Comparison of ENCODE assay signal across 1 cellular context in the genomic region with DNA sequence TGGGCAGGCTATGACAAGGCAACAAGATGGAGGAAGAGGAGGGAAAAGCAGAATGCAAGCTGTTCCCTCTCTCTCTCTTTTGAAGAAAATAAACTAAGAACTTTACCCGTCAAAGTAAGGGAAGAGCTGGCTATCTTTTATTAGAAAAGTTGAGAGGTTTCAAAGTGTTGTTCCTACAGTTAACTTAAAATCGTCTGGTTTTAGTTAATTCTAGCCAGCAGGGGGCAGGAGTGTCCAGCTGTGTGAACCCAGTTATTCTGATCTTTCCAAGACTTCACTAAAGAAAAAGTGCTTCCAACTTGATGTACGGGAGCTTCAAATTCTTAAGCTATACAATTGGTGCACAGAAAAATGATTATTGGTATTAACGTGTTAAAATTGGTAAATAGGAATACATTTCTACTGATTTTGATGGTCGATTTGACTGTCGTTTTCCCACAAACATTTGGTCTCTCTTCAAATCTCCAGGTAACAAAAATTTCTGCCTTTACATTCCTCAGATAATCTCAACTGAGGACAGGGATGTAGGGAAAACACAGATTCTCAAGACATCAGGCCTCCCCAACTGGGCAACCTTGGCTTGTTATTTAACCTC.
TF ChIP-seq lines count a peak whose summit lies in the region.

No MANE protein-coding gene starts in this region.

TF ChIP-seq in SK-N-SH treated with all-trans-retinoic acid at 6 μM for 48 hours, 23 proteins besides CTCF, POLR2A, EP300 and RAD21 (continued from another document):
- TF ChIP-seq, protein P1, sequence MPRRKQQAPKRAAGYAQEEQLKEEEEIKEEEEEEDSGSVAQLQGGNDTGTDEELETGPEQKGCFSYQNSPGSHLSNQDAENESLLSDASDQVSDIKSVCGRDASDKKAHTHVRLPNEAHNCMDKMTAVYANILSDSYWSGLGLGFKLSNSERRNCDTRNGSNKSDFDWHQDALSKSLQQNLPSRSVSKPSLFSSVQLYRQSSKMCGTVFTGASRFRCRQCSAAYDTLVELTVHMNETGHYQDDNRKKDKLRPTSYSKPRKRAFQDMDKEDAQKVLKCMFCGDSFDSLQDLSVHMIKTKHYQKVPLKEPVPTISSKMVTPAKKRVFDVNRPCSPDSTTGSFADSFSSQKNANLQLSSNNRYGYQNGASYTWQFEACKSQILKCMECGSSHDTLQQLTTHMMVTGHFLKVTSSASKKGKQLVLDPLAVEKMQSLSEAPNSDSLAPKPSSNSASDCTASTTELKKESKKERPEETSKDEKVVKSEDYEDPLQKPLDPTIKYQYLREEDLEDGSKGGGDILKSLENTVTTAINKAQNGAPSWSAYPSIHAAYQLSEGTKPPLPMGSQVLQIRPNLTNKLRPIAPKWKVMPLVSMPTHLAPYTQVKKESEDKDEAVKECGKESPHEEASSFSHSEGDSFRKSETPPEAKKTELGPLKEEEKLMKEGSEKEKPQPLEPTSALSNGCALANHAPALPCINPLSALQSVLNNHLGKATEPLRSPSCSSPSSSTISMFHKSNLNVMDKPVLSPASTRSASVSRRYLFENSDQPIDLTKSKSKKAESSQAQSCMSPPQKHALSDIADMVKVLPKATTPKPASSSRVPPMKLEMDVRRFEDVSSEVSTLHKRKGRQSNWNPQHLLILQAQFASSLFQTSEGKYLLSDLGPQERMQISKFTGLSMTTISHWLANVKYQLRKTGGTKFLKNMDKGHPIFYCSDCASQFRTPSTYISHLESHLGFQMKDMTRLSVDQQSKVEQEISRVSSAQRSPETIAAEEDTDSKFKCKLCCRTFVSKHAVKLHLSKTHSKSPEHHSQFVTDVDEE (CRISPR knock-in tag; IDR thresholded peaks at IDR 0.05), result no peak
- no peak for TF ChIP-seq PPARA (CRISPR knock-in tag; IDR thresholded peaks at IDR 0.05; ENCODE audit: borderline replicate concordance)
- TF ChIP-seq BACH2 (CRISPR knock-in tag; IDR thresholded peaks at IDR 0.05; ENCODE audit: borderline replicate concordance), result no peak
- no peak for TF ChIP-seq ZNF8 (CRISPR knock-in tag; IDR thresholded peaks at IDR 0.05)
- no peak for TF ChIP-seq ESRRG (CRISPR knock-in tag; IDR thresholded peaks at IDR 0.05)
- no peak for TF ChIP-seq OSR1 (CRISPR knock-in tag; IDR thresholded peaks at IDR 0.05)
- no peak for TF ChIP-seq ZC3H10 (CRISPR knock-in tag; IDR thresholded peaks at IDR 0.05)
- no peak for TF ChIP-seq ZFP30 (CRISPR knock-in tag; IDR thresholded peaks at IDR 0.05)
TF ChIP-seq in SK-N-SH treated with all-trans-retinoic acid at 6 μM for 48 hours: peak in this region for 0.
